ENCODE assay signal across 8 cellular contexts in the genomic region with DNA sequence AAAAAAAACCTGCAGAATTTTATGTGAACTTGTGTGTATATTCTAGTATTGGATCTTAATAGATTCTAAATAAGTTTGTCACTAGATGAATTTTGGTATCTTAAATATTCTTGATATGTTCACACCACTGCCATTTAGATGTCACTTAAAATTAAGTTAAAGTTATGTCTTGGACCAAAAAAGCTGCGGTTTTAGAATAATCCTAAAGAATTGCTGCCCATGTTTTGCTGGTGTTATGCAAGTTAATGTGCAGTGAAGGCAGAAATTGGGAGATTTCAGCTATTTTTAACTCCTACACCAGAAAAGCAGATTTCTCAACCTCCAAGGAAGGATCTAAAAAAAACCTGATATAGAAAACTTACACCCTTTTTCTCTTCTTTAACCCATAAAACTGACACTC. TPM values are rescaled to one million over a fixed set of nuclear protein-coding genes. Genes with fewer than 3 reads are reported as not detected.
DNase-seq lines count a peak whose midpoint lies in the region; ATAC-seq and TF ChIP-seq lines count a peak whose summit lies in the region.

No MANE protein-coding gene starts in this region.

- peak overlapping the region; percentile 77 for H3K4me2 ChIP-seq in OCI-LY3 (ENCODE audit: low read length)

- DNase-seq in EH (ENCODE audit: low read depth) (peak; percentile 59), neural crest cell (ENCODE audit: low read depth, low spot score) (no peak), NCI-H2196 treated with DMSO at 0.1 percent for 48 hours (lab: John Stamatoyannopoulos, UW; ENCODE audit: unreplicated experiment) (no peak)
- DNase-seq in effector memory CD8-positive, alpha-beta T cell = no peak
- no peak for DNase-seq in activated CD8-positive, alpha-beta memory T cell treated with anti-CD3 and anti-CD28 coated beads, Interleukin-2, amount 50 U/mL, for 48 hours

- H3K4me1 ChIP-seq in OCI-LY3 (ENCODE audit: low read length) = peaks cover 32% of the 10 kb centered on the region

- peaks cover 15 to 30% of the 10 kb centered on the region in 2 donors for H3K4me1 Mint-ChIP-seq in effector memory CD8-positive, alpha-beta T cell (ENCODE audit: low read depth in 2 of 2)
- peaks cover 36% of the 10 kb centered on the region for H3K4me1 Mint-ChIP-seq in neural crest cell

- H3K9ac ChIP-seq in OCI-LY3 (ENCODE audit: low read length) = peak overlapping the region; percentile 86

- no peak for TF ChIP-seq CTCF in OCI-LY3 (IDR thresholded peaks at IDR 0.05; ENCODE audit: low read depth, low read length)
- no peak for TF ChIP-seq CTCF in neural crest cell (conservative IDR thresholded peaks at IDR 0.05)

- no peaks in the 10 kb centered on the region for H3K9me3 ChIP-seq in OCI-LY3 (ENCODE audit: insufficient read depth, low read length)

- peak overlapping the region; percentile 99 for H3K4me3 ChIP-seq in OCI-LY3 (ENCODE audit: low read length)

- H3K27me3 ChIP-seq in OCI-LY3 (ENCODE audit: low read depth, low read length) = no peaks in the 10 kb centered on the region

- H3K79me2 ChIP-seq in OCI-LY3 (ENCODE audit: low read length) = peaks cover 27% of the 10 kb centered on the region

- ATAC-seq in effector memory CD8-positive, alpha-beta T cell (replicated peaks) = no peak
- ATAC-seq in HG02798 (IDR thresholded peaks at IDR 0.05; ENCODE audit: poor library complexity, unreplicated experiment) (no peak), GM21619 (IDR thresholded peaks at IDR 0.05; ENCODE audit: unreplicated experiment) (no peak)

- H3K36me3 ChIP-seq in OCI-LY3 (replicated peaks; ENCODE audit: low read depth, low read length) = no peaks in the 10 kb centered on the region

- H3K27me3 Mint-ChIP-seq in effector memory CD8-positive, alpha-beta T cell = no peaks in the 10 kb centered on the region
- H3K27me3 Mint-ChIP-seq in neural crest cell (ENCODE audit: low read depth) = no peaks in the 10 kb centered on the region

- peak overlapping the region; percentile 61; the same call in 1 of the 2 replicates for H3K27ac ChIP-seq in OCI-LY3 (ENCODE audit: low read length)

- no peaks in the 10 kb centered on the region for H3K9me3 Mint-ChIP-seq in effector memory CD8-positive, alpha-beta T cell
- no peaks in the 10 kb centered on the region for H3K9me3 Mint-ChIP-seq in neural crest cell

- 0 out of 2 replicates have a peak, but pooled peaks cover 3% of the 10 kb centered on the region for H4K20me1 ChIP-seq in OCI-LY3 (ENCODE audit: insufficient read depth, low read length)

- peak overlapping the region; percentile 98 to 99 for H3K4me3 Mint-ChIP-seq in effector memory CD8-positive, alpha-beta T cell
- H3K4me3 Mint-ChIP-seq in neural crest cell = peak overlapping the region; percentile 99

- H2AFZ ChIP-seq in OCI-LY3 (ENCODE audit: low read depth, low read length) = no peak overlapping the region

- no peaks in the 10 kb centered on the region for H3K36me3 Mint-ChIP-seq in effector memory CD8-positive, alpha-beta T cell (ENCODE audit: insufficient read depth)
- peaks cover 3% of the 10 kb centered on the region for H3K36me3 Mint-ChIP-seq in neural crest cell (ENCODE audit: low read depth)

- H3K27ac Mint-ChIP-seq in effector memory CD8-positive, alpha-beta T cell = peak overlapping the region; percentile 95 to 99
- H3K27ac Mint-ChIP-seq in neural crest cell (ENCODE audit: unreplicated experiment) = peak overlapping the region; percentile 100

RNA-seq across cellular contexts. Expression of gene ACADM, which starts 0.7 kb away (rescaled TPM):
- total RNA-seq in neural crest cell = 55.6 and 59.5 TPM in 2 replicates
